In genomic region chr17:61470530-61471136, GRCh38 we compare ENCODE assay signal across 28 cellular contexts. TPM values are rescaled to one million over a fixed set of nuclear protein-coding genes. Genes with fewer than 3 reads are reported as not detected.
DNase-seq lines count a peak whose midpoint lies in the region; ATAC-seq, FAIRE-seq and TF ChIP-seq lines count a peak whose summit lies in the region.
"Had no signal": no experiment of that assay in that cellular context is flagged by ENCODE, and none has a peak within 500 bp of the region (broad histone marks: within the 10 kb centered on the region; RNA-seq: fewer than 3 reads in every experiment).

No MANE protein-coding gene starts in this region.

- no peak overlapping the region for H3K4me3 ChIP-seq in fibroblast of the aortic adventitia (ENCODE audit: low read depth, low read length)
- H3K4me3 ChIP-seq: vagina had no signal

- peaks cover 35% of the 10 kb centered on the region for H3K4me1 Mint-ChIP-seq in HFFc6 (ENCODE audit: low read depth)
- H3K4me1 Mint-ChIP-seq in activated T-cell treated with anti-CD3 and anti-CD28 coated beads, Interleukin-2, amount 50 U/mL, for 72 hours (ENCODE audit: low read depth) = peaks cover 4% of the 10 kb centered on the region
- H3K4me1 Mint-ChIP-seq: activated CD4-positive, alpha-beta T cell treated with anti-CD3 and anti-CD28 coated beads, Interleukin-2, amount 10 ng/mL, durations not matched to agents 7 days and 5 days had no signal

- ATAC-seq in activated T-cell treated with anti-CD3 and anti-CD28 coated beads, Interleukin-2, amount 50 U/mL, for 72 hours (replicated peaks in 1 of 2) = no peak
- ATAC-seq: activated CD8-positive, alpha-beta memory T cell treated with anti-CD3 and anti-CD28 coated beads, Interleukin-2, amount 10 ng/mL, durations not matched to agents 7 days and 5 days; activated naive CD4-positive, alpha-beta T cell treated with anti-CD3 and anti-CD28 coated beads, Interleukin-2, amount 50 U/mL, for 72 hours; stimulated activated memory B cell treated with anti-CD40 and anti-IgM and Interleukin-4, amounts not matched to agents 10 μg/mL and 1 μg/mL and 100 μg/mL, for 72 hours had no signal

- no peak for TF ChIP-seq POLR2A in GM12892 (IDR thresholded peaks at IDR 0.05; ENCODE audit: low read depth, low read length)

- no peaks in the 10 kb centered on the region for H3K9me3 Mint-ChIP-seq in HFFc6
- no peaks in the 10 kb centered on the region for H3K9me3 Mint-ChIP-seq in activated T-cell treated with anti-CD3 and anti-CD28 coated beads, Interleukin-2, amount 50 U/mL, for 72 hours
- H3K9me3 Mint-ChIP-seq: activated CD4-positive, alpha-beta T cell treated with anti-CD3 and anti-CD28 coated beads, Interleukin-2, amount 10 ng/mL, durations not matched to agents 7 days and 5 days; activated naive CD4-positive, alpha-beta T cell treated with anti-CD3 and anti-CD28 coated beads, Interleukin-2, amount 50 U/mL, for 72 hours; activated T-helper 1 cell treated with anti-CD3 and anti-CD28 coated beads, Interleukin-12 subunit alpha, Interleukin-12 subunit beta, Interleukin-2, Interleukin-4 antibody, amounts not matched to agents 30 ng/mL and 10 ng/mL and 1 ng/mL, durations not matched to agents 14 hours and 24 hours and 36 hours; memory B cell; stimulated activated memory B cell treated with anti-CD40 and anti-IgM and Interleukin-4, amounts not matched to agents 10 μg/mL and 1 μg/mL and 100 μg/mL, for 72 hours had no signal

- peak; percentile 32; the same call in 1 of the 2 replicates for TF ChIP-seq CTCF in HFFc6 (IDR thresholded peaks at IDR 0.05)
- TF ChIP-seq CTCF in fibroblast of the aortic adventitia (IDR thresholded peaks at IDR 0.05; ENCODE audit: insufficient read depth, low read length) = peak; percentile 23

- H3K4me3 Mint-ChIP-seq in HFFc6 = no peak overlapping the region
- no peak overlapping the region for H3K4me3 Mint-ChIP-seq in activated T-cell treated with anti-CD3 and anti-CD28 coated beads, Interleukin-2, amount 50 U/mL, for 72 hours
- H3K4me3 Mint-ChIP-seq: activated CD4-positive, alpha-beta T cell treated with anti-CD3 and anti-CD28 coated beads, Interleukin-2, amount 10 ng/mL, durations not matched to agents 7 days and 5 days; activated CD8-positive, alpha-beta memory T cell treated with anti-CD3 and anti-CD28 coated beads, Interleukin-2, amount 10 ng/mL, durations not matched to agents 7 days and 5 days; activated T-helper 1 cell treated with anti-CD3 and anti-CD28 coated beads, Interleukin-12 subunit alpha, Interleukin-12 subunit beta, Interleukin-2, Interleukin-4 antibody, amounts not matched to agents 30 ng/mL and 10 ng/mL and 1 ng/mL, durations not matched to agents 14 hours and 24 hours and 36 hours; memory B cell; stimulated activated memory B cell treated with anti-CD40 and anti-IgM and Interleukin-4, amounts not matched to agents 10 μg/mL and 1 μg/mL and 100 μg/mL, for 72 hours had no signal

- FAIRE-seq in GM12892 (lab: Jason Lieb, UNC) = no peak

- peak; percentile 3 for DNase-seq in DMS114 treated with DMSO at 0.1 percent for 48 hours (lab: John Stamatoyannopoulos, UW; ENCODE audit: unreplicated experiment)
- no peak for DNase-seq in HFFc6
- no peak for DNase-seq in fibroblast of the aortic adventitia (ENCODE audit: low read depth)
- DNase-seq in posterior vena cava (ENCODE audit: low spot score) = peak; percentile 66
- DNase-seq in activated T-cell treated with anti-CD3 and anti-CD28 coated beads, Interleukin-2, amount 50 U/mL, for 72 hours = no peak
- no peak for DNase-seq in SW480 (ENCODE audit: low spot score)
- DNase-seq in GM12892 (ENCODE audit: insufficient read length) = no peak
- DNase-seq in occipital lobe (lab: John Stamatoyannopoulos, UW) = no peak
- DNase-seq: activated CD4-positive, alpha-beta T cell treated with anti-CD3 and anti-CD28 coated beads, Interleukin-2, amount 10 ng/mL, durations not matched to agents 7 days and 5 days; activated CD8-positive, alpha-beta memory T cell treated with anti-CD3 and anti-CD28 coated beads, Interleukin-2, amount 10 ng/mL, durations not matched to agents 7 days and 5 days; anterior cingulate cortex; C1 segment of cervical spinal cord; caudate nucleus; dermis blood vessel endothelial cell; GOT3; NCI-H1092 treated with DMSO at 0.1 percent for 48 hours; NCI-H2029; NCI-H2227 treated with DMSO at 0.1 percent for 48 hours; stimulated activated CD4-positive, alpha-beta T cell treated with anti-CD3 and anti-CD28 coated beads, Interleukin-4, amount 100 ng/mL, for 1 hour; T-helper 9 cell; WERI-Rb-1 had no signal

- H3K36me3 Mint-ChIP-seq in HFFc6 (ENCODE audit: low read depth) = no peaks in the 10 kb centered on the region
- H3K36me3 Mint-ChIP-seq in activated T-cell treated with anti-CD3 and anti-CD28 coated beads, Interleukin-2, amount 50 U/mL, for 72 hours (ENCODE audit: insufficient read depth in 2 of 2) = no peaks in the 10 kb centered on the region
- H3K36me3 Mint-ChIP-seq: activated CD8-positive, alpha-beta memory T cell treated with anti-CD3 and anti-CD28 coated beads, Interleukin-2, amount 10 ng/mL, durations not matched to agents 7 days and 5 days; activated naive CD4-positive, alpha-beta T cell treated with anti-CD3 and anti-CD28 coated beads, Interleukin-2, amount 50 U/mL, for 72 hours; memory B cell; stimulated activated memory B cell treated with anti-CD40 and anti-IgM and Interleukin-4, amounts not matched to agents 10 μg/mL and 1 μg/mL and 100 μg/mL, for 72 hours had no signal

- intact Hi-C loops in posterior vena cava (cut with DNase I) = no loop called here

- no peak overlapping the region for H3K27ac Mint-ChIP-seq in HFFc6
- H3K27ac Mint-ChIP-seq in activated T-cell treated with anti-CD3 and anti-CD28 coated beads, Interleukin-2, amount 50 U/mL, for 72 hours = no peak overlapping the region
- H3K27ac Mint-ChIP-seq: activated CD8-positive, alpha-beta memory T cell treated with anti-CD3 and anti-CD28 coated beads, Interleukin-2, amount 10 ng/mL, durations not matched to agents 7 days and 5 days; activated naive CD4-positive, alpha-beta T cell treated with anti-CD3 and anti-CD28 coated beads, Interleukin-2, amount 50 U/mL, for 72 hours; activated T-helper 1 cell treated with anti-CD3 and anti-CD28 coated beads, Interleukin-12 subunit alpha, Interleukin-12 subunit beta, Interleukin-2, Interleukin-4 antibody, amounts not matched to agents 30 ng/mL and 10 ng/mL and 1 ng/mL, durations not matched to agents 14 hours and 24 hours and 36 hours; memory B cell; stimulated activated memory B cell treated with anti-CD40 and anti-IgM and Interleukin-4, amounts not matched to agents 10 μg/mL and 1 μg/mL and 100 μg/mL, for 72 hours had no signal

- peaks cover 4% of the 10 kb centered on the region; the same call in 1 of the 2 replicates for H3K27me3 Mint-ChIP-seq in HFFc6 (ENCODE audit: insufficient read depth)
- peaks cover 15% of the 10 kb centered on the region for H3K27me3 Mint-ChIP-seq in activated T-cell treated with anti-CD3 and anti-CD28 coated beads, Interleukin-2, amount 50 U/mL, for 72 hours (ENCODE audit: low read depth)

RNA-seq across cellular contexts. Expression of gene TBX4, which starts 18.4 kb away (rescaled TPM):
- total RNA-seq in HFFc6 (2021; fragmentation: NEBNext Ultra II Directional; extraction: Animal tissue kit (Norgen Biotek cat#: 25700)) = under 1 TPM in 3 of 6 experiments, not detected in 3; 0.11 to 0.26 (median 0.18) TPM
- total RNA-seq in fibroblast of the aortic adventitia (ENCODE audit: low replicate concordance) (0.16 TPM in 1 of 2 replicates, not detected in the other), posterior vena cava (under 1 TPM in 1 of 2 donors, not detected in 1; 0.24 TPM), occipital lobe (not detected)
- not detected for total RNA-seq in activated T-cell treated with anti-CD3 and anti-CD28 coated beads, Interleukin-2, amount 50 U/mL, for 72 hours
- polyA plus RNA-seq in GM12892 (2012; ENCODE audit: missing spikeins) = not detected
- total RNA-seq: activated CD4-positive, alpha-beta T cell treated with anti-CD3 and anti-CD28 coated beads, Interleukin-2, amount 10 ng/mL, durations not matched to agents 7 days and 5 days; activated CD8-positive, alpha-beta memory T cell treated with anti-CD3 and anti-CD28 coated beads, Interleukin-2, amount 10 ng/mL, durations not matched to agents 7 days and 5 days; activated naive CD4-positive, alpha-beta T cell treated with anti-CD3 and anti-CD28 coated beads, Interleukin-2, amount 50 U/mL, for 72 hours; activated T-helper 1 cell treated with anti-CD3 and anti-CD28 coated beads, Interleukin-12 subunit alpha, Interleukin-12 subunit beta, Interleukin-2, Interleukin-4 antibody, amounts not matched to agents 30 ng/mL and 10 ng/mL and 1 ng/mL, durations not matched to agents 14 hours and 24 hours and 36 hours; dermis blood vessel endothelial cell; RPMI7951; temporal lobe; vagina had no signal

Comparison
In these comparisons a context has a peak if more than half of its experiments do, and no peak if none do; other contexts are left out.
1. DNase-seq: peak in DMS114 treated with DMSO at 0.1 percent for 48 hours (single experiment) and posterior vena cava (single experiment); none in HFFc6 (single experiment), fibroblast of the aortic adventitia (single experiment), activated T-cell treated with anti-CD3 and anti-CD28 coated beads, Interleukin-2, amount 50 U/mL, for 72 hours (0 of 2), SW480 (single experiment), GM12892 (single experiment) and occipital lobe (single experiment).